Comparison of ENCODE assay signal across 8 cellular contexts in genomic region chr2:101697794-101698418, GRCh38. TPM values are rescaled to one million over a fixed set of nuclear protein-coding genes. Genes with fewer than 3 reads are reported as not detected.
DNase-seq lines count a peak whose midpoint lies in the region; ATAC-seq, FAIRE-seq and TF ChIP-seq lines count a peak whose summit lies in the region.

No MANE protein-coding gene starts in this region.

- H3K4ac ChIP-seq in H1 (replicated peaks; ENCODE audit: insufficient read length, low read depth, low read length): no peak overlapping the region

- peak overlapping the region in 1 of 2 donors; percentile 80 for H3K27ac Mint-ChIP-seq in natural killer cell

- H3K79me2 ChIP-seq in SU-DHL-6 (ENCODE audit: insufficient read depth, low read length) (peaks cover 48% of the 10 kb centered on the region), H1 (ENCODE audit: control insufficient read depth in 1 of 2, insufficient read depth in 2 of 2, low read length in 2 of 2) (peaks cover 18 to 48% of the 10 kb centered on the region in 2 experiments)

- intact Hi-C loops in natural killer cell (cut with micrococcal nuclease): loop anchor here (5.0 kb wide), 1 partner anchor 124 kb away; no protein-coding TSS in a partner anchor

- H2BK20ac ChIP-seq in H1 (ENCODE audit: low read length): no peak overlapping the region

- no peak for TF ChIP-seq POLR2A in H1 (IDR thresholded peaks at IDR 0.05; ENCODE audit: control extremely low read depth in 1 of 2, low read depth in 2 of 2, low read length in 2 of 2)

- peaks cover 7% of the 10 kb centered on the region for H3K79me1 ChIP-seq in H1 (ENCODE audit: low read depth, low read length)

- H3K9ac ChIP-seq in SU-DHL-6 (ENCODE audit: low read length): peak overlapping the region; percentile 81
- H3K9ac ChIP-seq in H1 (replicated peaks in 1 of 4; ENCODE audit: extremely low read depth in 1 of 4, low read depth in 3 of 4, low read length in 3 of 4): peak overlapping the region; percentile 64 to 93 (median 82)

- H3K4me3 Mint-ChIP-seq in natural killer cell: peak overlapping the region; percentile 96

- no peak overlapping the region for H2BK12ac ChIP-seq in H1 (ENCODE audit: low read depth, low read length)

- peaks cover 22 to 25% of the 10 kb centered on the region in 2 donors for H3K4me1 Mint-ChIP-seq in natural killer cell

- H3F3A ChIP-seq in SU-DHL-6 (ENCODE audit: insufficient read depth): peaks cover 40% of the 10 kb centered on the region

- DNase-seq in NCI-H1092 (lab: John Stamatoyannopoulos, UW): peak; percentile 11
- DNase-seq in NCI-H1092 treated with DMSO at 0.1 percent for 48 hours (lab: John Stamatoyannopoulos, UW): no peak
- peak in 1 of 2 experiments; percentile 51 for DNase-seq in H1 (ENCODE audit: low read depth in 1 of 2, low spot score in 2 of 2)
- DNase-seq in natural killer cell: peak; percentile 46
- no peak for DNase-seq in NCI-H1436 (lab: John Stamatoyannopoulos, UW)
- no peak for DNase-seq in AG08395 (ENCODE audit: low spot score)

- H3K27ac ChIP-seq in SU-DHL-6 (ENCODE audit: low read depth, low read length): peak overlapping the region; percentile 100
- H3K27ac ChIP-seq in H1 (ENCODE audit: low read depth, low read length): peak overlapping the region; percentile 47

- H3K9me3 ChIP-seq in SU-DHL-6 (ENCODE audit: insufficient read depth, low read length): no peaks in the 10 kb centered on the region
- H3K9me3 ChIP-seq in H1 (ENCODE audit: insufficient read depth in 2 of 2, low read depth in 1 of 2, low read length in 1 of 2): 0 out of 4 replicates have a peak, but pooled peaks cover 0 to 2% of the 10 kb centered on the region in 2 experiments

- H3K4me3 ChIP-seq in SU-DHL-6 (ENCODE audit: insufficient read depth, low read length, poor library complexity, severe bottlenecking): peak overlapping the region; percentile 92
- peak overlapping the region; percentile 86 to 94 (median 92) for H3K4me3 ChIP-seq in H1 (ENCODE audit: extremely low read depth in 1 of 4, insufficient read depth in 2 of 4, low read depth in 3 of 4, low read length in 4 of 4)

- no peak overlapping the region for H2BK15ac ChIP-seq in H1 (ENCODE audit: low read length)

- ATAC-seq in HG02623 (IDR thresholded peaks at IDR 0.05; ENCODE audit: unreplicated experiment) (peak; percentile 23), natural killer cell (peak; percentile 39 to 59 (median 57))

- peak overlapping the region; percentile 30 for H3K56ac ChIP-seq in H1 (replicated peaks; ENCODE audit: insufficient read length, low read depth, low read length)

- no peaks in the 10 kb centered on the region for H3K27me3 ChIP-seq in SU-DHL-6 (ENCODE audit: low read length)
- no peaks in the 10 kb centered on the region for H3K27me3 ChIP-seq in H1 (replicated peaks in 1 of 4; ENCODE audit: control insufficient read depth in 3 of 4, extremely low read depth in 1 of 4, insufficient read depth in 3 of 4, low read length in 3 of 4)

- no peak overlapping the region for H3K14ac ChIP-seq in H1 (ENCODE audit: insufficient read length)

- no peak overlapping the region for H2BK5ac ChIP-seq in H1 (ENCODE audit: low read depth, low read length)

- no peak for TF ChIP-seq RAD21 in H1 (IDR thresholded peaks at IDR 0.05 in 1 of 2, conservative IDR thresholded peaks at IDR 0.05 in 1 of 2; ENCODE audit: low read depth in 2 of 2, low read length in 2 of 2)

- H2AFZ ChIP-seq in SU-DHL-6 (ENCODE audit: low read depth, low read length, severe bottlenecking): no peak overlapping the region
- no peak overlapping the region for H2AFZ ChIP-seq in H1 (ENCODE audit: low read length)

- H3K27me3 Mint-ChIP-seq in natural killer cell (ENCODE audit: low read depth in 2 of 2): no peaks in the 10 kb centered on the region

- WGBS in H1 (ENCODE audit: extremely low coverage in 1 of 2, insufficient coverage in 1 of 2, insufficient read length in 1 of 2, insufficient replicate concordance in 2 of 2, low coverage in 1 of 2, low lambda C conversion rate in 2 of 2, missing lambda C conversion rate in 1 of 2), 2 experiments: 0% methylated on average over 17 of the region's 92 CpGs; no CpG with 5 or more reads in 1 of the 2 experiments

- H3K9me3 Mint-ChIP-seq in natural killer cell: no peaks in the 10 kb centered on the region

- no peaks in the 10 kb centered on the region for H3K36me3 Mint-ChIP-seq in natural killer cell

- H3K36me3 ChIP-seq in SU-DHL-6 (ENCODE audit: low read length): peaks cover 9% of the 10 kb centered on the region; the same call in 1 of the 2 replicates
- H3K36me3 ChIP-seq in H1 (ENCODE audit: control insufficient read depth in 2 of 4, insufficient read depth in 4 of 4, low read length in 3 of 4): no peaks in the 10 kb centered on the region; a peak in 1 of 8 replicates

- no peak overlapping the region for H4K91ac ChIP-seq in H1 (replicated peaks; ENCODE audit: insufficient read length, low read length)

- no peaks in the 10 kb centered on the region for H4K20me1 ChIP-seq in SU-DHL-6 (ENCODE audit: low read depth, low read length)
- peaks cover 2 to 13% of the 10 kb centered on the region in 2 experiments for H4K20me1 ChIP-seq in H1 (replicated peaks in 1 of 2; ENCODE audit: control insufficient read depth in 1 of 2, insufficient read depth in 2 of 2, low read length in 2 of 2)

- peak overlapping the region; percentile 90 for H3K4me2 ChIP-seq in SU-DHL-6 (ENCODE audit: low read depth, low read length, poor library complexity, severe bottlenecking)
- H3K4me2 ChIP-seq in H1 (ENCODE audit: insufficient read depth in 1 of 2, low read depth in 2 of 2, low read length in 2 of 2): peak overlapping the region; percentile 90 to 93

- H3K9me2 ChIP-seq in SU-DHL-6 (replicated peaks; ENCODE audit: insufficient read depth, low read length): no peaks in the 10 kb centered on the region

- H2BK120ac ChIP-seq in H1 (replicated peaks; ENCODE audit: low read depth, low read length): no peak overlapping the region

- peak overlapping the region; percentile 37 for H4K5ac ChIP-seq in H1 (ENCODE audit: insufficient read length, low read depth, low read length)

- peaks cover 4 to 7% (median 7%) of the 10 kb centered on the region in 4 experiments; a peak in 6 of 7 replicates for H3K4me1 ChIP-seq in H1 (replicated peaks in 1 of 4; ENCODE audit: control insufficient read depth in 3 of 4, insufficient read depth in 4 of 4, low read length in 3 of 4)

- H4K8ac ChIP-seq in H1 (ENCODE audit: extremely low read depth, insufficient read depth, low read length): peak overlapping the region; percentile 87

- no peak for TF ChIP-seq EP300 in H1 (IDR thresholded peaks at IDR 0.05; ENCODE audit: borderline replicate concordance in 1 of 2, low read depth in 2 of 2, low read length in 2 of 2)

- POLR2A ChIA-PET in H1 (lab: Charles Lee; ENCODE audit: partially characterized antibody): interaction anchor here (0.6 to 4.2 kb wide), 10 partner anchors 9 to 133 kb away, joined by 3 to 33 read pairs (median 4); no protein-coding TSS in a partner anchor

- FAIRE-seq in H1 (lab: Jason Lieb, UNC): no peak

- CTCF ChIA-PET in H1 (lab: Charles Lee; ENCODE audit: partially characterized antibody): interaction anchor here (0.9 to 1.4 kb wide), 4 partner anchors 24 to 279 kb away, joined by 3 to 5 read pairs (median 4); no protein-coding TSS in a partner anchor

- no peak for TF ChIP-seq CTCF in SU-DHL-6 (IDR thresholded peaks at IDR 0.05; ENCODE audit: insufficient read depth, low read length, poor library complexity, severe bottlenecking)
- no peak for TF ChIP-seq CTCF in H1 (IDR thresholded peaks at IDR 0.05; ENCODE audit: control extremely low read depth in 1 of 3, insufficient read depth in 1 of 3, low read depth in 1 of 3, low read length in 3 of 3)
- no peak for TF ChIP-seq CTCF in natural killer cell (IDR thresholded peaks at IDR 0.05)

- H3K23me2 ChIP-seq in H1 (ENCODE audit: low read depth, low read length): peaks cover 18% of the 10 kb centered on the region

- peak overlapping the region; percentile 36 for H3K18ac ChIP-seq in H1 (ENCODE audit: extremely low read depth, low read length)

- no peak overlapping the region for H3K23ac ChIP-seq in H1 (ENCODE audit: insufficient read length)

- no peak overlapping the region for H2AK5ac ChIP-seq in H1 (ENCODE audit: low read depth, low read length)

TF ChIP-seq in H1, 55 proteins besides CTCF, POLR2A, EP300 and RAD21 (continues in another document):
- no peak for TF ChIP-seq RNF2 (IDR thresholded peaks at IDR 0.05; ENCODE audit: borderline replicate concordance, low read depth, low read length, missing control alignments, poor library complexity, severe bottlenecking)

RNA-seq across cellular contexts. Expression of gene MAP4K4, which starts 0.4 kb away (rescaled TPM):
- total RNA-seq in H1 (2021; fragmentation: NEBNext Ultra II Directional; extraction: Animal tissue kit (Norgen Biotek cat#: 25700)): 133 and 138 TPM in 2 replicates
- polyA plus RNA-seq in H1 (2011; rRNA removed): 53.2 and 56.7 TPM in 2 replicates
- 70.5 TPM for polyA plus RNA-seq in H1 (2011; cell fraction: cytosol; rRNA removed)
- 156 TPM for polyA plus RNA-seq in H1 (2011; cell fraction: nucleus; rRNA removed)
- polyA plus RNA-seq in H1 (2012, experiment 1 of 2): 108 to 151 TPM (median 126 TPM) in 4 replicates
- polyA plus RNA-seq in H1 (2012, experiment 2 of 2): 8.2 TPM
- polyA plus RNA-seq in H1 (2013, experiment 1 of 2): 67.2 TPM
- 68.9 TPM for polyA plus RNA-seq in H1 (2013, experiment 2 of 2)
- polyA minus RNA-seq in H1 (2011; rRNA and poly(A)+ RNA removed): 128 and 175 TPM in 2 replicates
- 79.4 TPM for polyA minus RNA-seq in H1 (2011; cell fraction: cytosol; rRNA and poly(A)+ RNA removed)
- polyA minus RNA-seq in H1 (2011; cell fraction: nucleus; rRNA and poly(A)+ RNA removed): 272 TPM
- 10 to 100 TPM; 60.2 to 80.3 (median 66.5) TPM for total RNA-seq in natural killer cell

Comparison
In these comparisons a context has a peak if more than half of its experiments do, and no peak if none do; other contexts are left out.
1. DNase-seq: peak in NCI-H1092 (single experiment) and natural killer cell (single experiment); none in NCI-H1092 treated with DMSO at 0.1 percent for 48 hours (single experiment), NCI-H1436 (single experiment) and AG08395 (single experiment).